In the genomic region with DNA sequence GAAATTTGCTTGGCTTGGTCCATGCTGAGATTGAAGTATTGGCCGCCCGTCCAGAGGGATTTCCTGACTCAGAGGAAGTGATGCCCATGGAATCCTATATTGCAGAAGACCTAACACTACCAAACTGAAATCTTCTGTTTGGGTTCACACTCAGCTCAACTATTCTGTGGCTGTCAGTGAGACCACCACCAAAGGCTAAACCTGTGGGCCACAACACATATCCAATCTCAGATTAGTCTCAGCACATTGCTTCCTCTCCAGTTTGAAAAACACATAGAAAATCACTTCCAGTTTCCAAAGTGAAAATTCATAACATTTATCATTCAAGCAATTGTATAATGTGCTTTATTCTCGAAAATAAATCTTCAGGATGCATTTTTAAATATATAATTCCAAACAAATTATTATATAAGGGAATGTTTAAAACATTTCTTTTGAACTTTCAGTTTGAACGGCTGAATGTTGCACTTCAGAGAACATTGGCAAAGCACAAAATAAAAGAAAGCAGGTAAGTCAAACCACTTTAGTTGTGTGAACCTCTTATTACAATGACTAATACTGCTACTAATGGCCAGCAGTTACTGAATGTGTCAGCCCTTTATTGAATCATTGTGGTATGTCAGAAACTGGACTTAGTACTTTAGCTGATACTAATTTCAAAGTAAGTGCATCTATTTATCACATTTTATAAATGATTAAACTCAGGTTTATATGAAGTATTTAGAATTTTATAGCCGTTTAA, we compare ENCODE assay signal across 15 cellular contexts. TPM values are rescaled to one million over a fixed set of nuclear protein-coding genes. Genes with fewer than 3 reads are reported as not detected.
DNase-seq lines count a peak whose midpoint lies in the region; ATAC-seq, FAIRE-seq and TF ChIP-seq lines count a peak whose summit lies in the region.
"Had no signal": no experiment of that assay in that cellular context is flagged by ENCODE, and none has a peak within 500 bp of the region (broad histone marks: within the 10 kb centered on the region; RNA-seq: fewer than 3 reads in every experiment).

No MANE protein-coding gene starts in this region.

- no peaks in the 10 kb centered on the region for H3K36me3 ChIP-seq in pancreas

- H3K36me3 Mint-ChIP-seq in activated T-cell treated with anti-CD3 and anti-CD28 coated beads, Interleukin-2, amount 50 U/mL, for 24 hours (ENCODE audit: low read depth): no peaks in the 10 kb centered on the region
- H3K36me3 Mint-ChIP-seq in activated CD4-positive, alpha-beta memory T cell treated with anti-CD3 and anti-CD28 coated beads for 36 hours: no peaks in the 10 kb centered on the region
- H3K36me3 Mint-ChIP-seq: naive thymus-derived CD8-positive, alpha-beta T cell had no signal

- no peak overlapping the region for H3K4me3 ChIP-seq in pancreas

- no peak overlapping the region for H3K4me3 Mint-ChIP-seq in activated T-cell treated with anti-CD3 and anti-CD28 coated beads, Interleukin-2, amount 50 U/mL, for 24 hours
- H3K4me3 Mint-ChIP-seq in activated CD4-positive, alpha-beta memory T cell treated with anti-CD3 and anti-CD28 coated beads for 36 hours: no peak overlapping the region
- H3K4me3 Mint-ChIP-seq: naive thymus-derived CD8-positive, alpha-beta T cell had no signal

- H3K4me1 ChIP-seq in pancreas: peaks cover 6 to 29% (median 16%) of the 10 kb centered on the region in 3 donors

- peak overlapping the region in 2 of 4 donors; percentile 2 to 42 for H3K27ac ChIP-seq in pancreas

- POLR2A ChIA-PET in activated CD4-positive, alpha-beta memory T cell treated with anti-CD3 and anti-CD28 coated beads for 36 hours (lab: Charles Lee): no interaction called here

- no peaks in the 10 kb centered on the region for H3K9me3 Mint-ChIP-seq in activated T-cell treated with anti-CD3 and anti-CD28 coated beads, Interleukin-2, amount 50 U/mL, for 24 hours
- no peaks in the 10 kb centered on the region for H3K9me3 Mint-ChIP-seq in activated CD4-positive, alpha-beta memory T cell treated with anti-CD3 and anti-CD28 coated beads for 36 hours

- no peak overlapping the region for H3K27ac Mint-ChIP-seq in activated T-cell treated with anti-CD3 and anti-CD28 coated beads, Interleukin-2, amount 50 U/mL, for 24 hours
- H3K27ac Mint-ChIP-seq in activated CD4-positive, alpha-beta memory T cell treated with anti-CD3 and anti-CD28 coated beads for 36 hours: no peak overlapping the region
- H3K27ac Mint-ChIP-seq: naive thymus-derived CD8-positive, alpha-beta T cell had no signal

- 76 to 79% methylated on average over 5 of the region's 5 CpGs for WGBS in pancreas, 2 donors

- intact Hi-C loops in pancreas (cut with DNase I): no loop called here
- intact Hi-C loops in activated CD4-positive, alpha-beta memory T cell treated with anti-CD3 and anti-CD28 coated beads for 36 hours (cut with micrococcal nuclease): no loop called here

- TF ChIP-seq CTCF in pancreas (IDR thresholded peaks at IDR 0.05): no peak

- DNase-seq in M059J (ENCODE audit: low read depth): peak; percentile 49
- no peak for DNase-seq in pancreas
- DNase-seq in NCI-H2171 (lab: John Stamatoyannopoulos, UW): no peak
- DNase-seq in activated T-cell treated with anti-CD3 and anti-CD28 coated beads, Interleukin-2, amount 50 U/mL, for 24 hours: no peak
- no peak for DNase-seq in NK-92 treated with Interleukin-12 subunit alpha and Interleukin-12 subunit beta, amount 100 ng/mL, for 24 hours (lab: John Stamatoyannopoulos, UW)
- no peak for DNase-seq in activated CD4-positive, alpha-beta memory T cell treated with anti-CD3 and anti-CD28 coated beads for 36 hours
- DNase-seq: activated T-cell treated with anti-CD3 and anti-CD28 coated beads for 4 hours; MM.1S; naive thymus-derived CD8-positive, alpha-beta T cell; NCI-H774; stimulated activated CD4-positive, alpha-beta T cell treated with anti-CD3 and anti-CD28 coated beads, Interleukin-15, amount 100 ng/mL, for 24 hours; T-helper 2 cell had no signal

- peak; percentile 92 for ATAC-seq in GM19023 (IDR thresholded peaks at IDR 0.05; ENCODE audit: unreplicated experiment)
- peak; percentile 79 for ATAC-seq in HG02870 (IDR thresholded peaks at IDR 0.05; ENCODE audit: unreplicated experiment)
- peak in 3 of 4 donors; percentile 46 to 81 (median 69) for ATAC-seq in pancreas
- ATAC-seq: naive thymus-derived CD8-positive, alpha-beta T cell had no signal

- CTCF ChIA-PET in activated CD4-positive, alpha-beta memory T cell treated with anti-CD3 and anti-CD28 coated beads for 36 hours (lab: Charles Lee): no interaction called here

- no peak for FAIRE-seq in pancreas (lab: Jason Lieb, UNC)
- FAIRE-seq: colon had no signal

- no peaks in the 10 kb centered on the region for H3K27me3 Mint-ChIP-seq in activated T-cell treated with anti-CD3 and anti-CD28 coated beads, Interleukin-2, amount 50 U/mL, for 24 hours
- H3K27me3 Mint-ChIP-seq in activated CD4-positive, alpha-beta memory T cell treated with anti-CD3 and anti-CD28 coated beads for 36 hours: no peaks in the 10 kb centered on the region

- no peaks in the 10 kb centered on the region for H3K27me3 ChIP-seq in pancreas

- H3K9me3 ChIP-seq in pancreas: no peaks in the 10 kb centered on the region

- no peaks in the 10 kb centered on the region for H3K4me1 Mint-ChIP-seq in activated T-cell treated with anti-CD3 and anti-CD28 coated beads, Interleukin-2, amount 50 U/mL, for 24 hours (ENCODE audit: low read depth)
- H3K4me1 Mint-ChIP-seq in activated CD4-positive, alpha-beta memory T cell treated with anti-CD3 and anti-CD28 coated beads for 36 hours (ENCODE audit: low read depth): no peaks in the 10 kb centered on the region
- H3K4me1 Mint-ChIP-seq: naive thymus-derived CD8-positive, alpha-beta T cell had no signal

RNA-seq across cellular contexts. Expression of gene GUCY1A1, which starts 37.0 kb away (rescaled TPM):
- total RNA-seq in M059J (2014; rRNA removed; shearing (Covaris generic)): 0.15 and 0.37 TPM in 2 replicates
- total RNA-seq in pancreas: 10 to 100 TPM in 5 of 6 donors, 1 to 10 TPM in 1; 9.6 to 26.4 (median 13.1) TPM
- 1 to 10 TPM; 4.2 to 8.1 TPM for polyA plus RNA-seq in pancreas
- not detected for total RNA-seq in activated CD4-positive, alpha-beta memory T cell treated with anti-CD3 and anti-CD28 coated beads for 36 hours
- total RNA-seq: naive thymus-derived CD8-positive, alpha-beta T cell had no signal
- polyA plus RNA-seq: naive thymus-derived CD8-positive, alpha-beta T cell had no signal

RNA-seq across cellular contexts. Expression of gene GUCY1B1, which starts 55.2 kb away (rescaled TPM):
- total RNA-seq in M059J (2014; rRNA removed; shearing (Covaris generic)): 1.2 and 3.2 TPM in 2 replicates
- 10 to 100 TPM in 2 of 6 donors, 1 to 10 TPM in 4; 3.9 to 18.1 (median 4.4) TPM for total RNA-seq in pancreas
- polyA plus RNA-seq in pancreas: 10 to 100 TPM in 1 of 2 donors, 1 to 10 TPM in 1; 6.2 to 12.4 TPM
- under 1 TPM; 0.24 to 0.36 TPM for total RNA-seq in activated CD4-positive, alpha-beta memory T cell treated with anti-CD3 and anti-CD28 coated beads for 36 hours
- total RNA-seq: naive thymus-derived CD8-positive, alpha-beta T cell had no signal
- polyA plus RNA-seq: naive thymus-derived CD8-positive, alpha-beta T cell had no signal
